1 cellular context compared by ENCODE assay signal in genomic region chr9:98442541-98442940, GRCh38.
TF ChIP-seq lines count a peak whose summit lies in the region.

No MANE protein-coding gene starts in this region.

TF ChIP-seq in H1, 55 proteins besides CTCF, POLR2A, EP300 and RAD21 (continued from another document):
- TF ChIP-seq CHD7 (IDR thresholded peaks at IDR 0.05; ENCODE audit: insufficient replicate concordance, low read length) (no peak), JUN (IDR thresholded peaks at IDR 0.05; ENCODE audit: low read depth, low read length) (no peak), SP2 (IDR thresholded peaks at IDR 0.05; ENCODE audit: low read length) (no peak), CHD2 (IDR thresholded peaks at IDR 0.05; ENCODE audit: low read length) (no peak), ATF2 (IDR thresholded peaks at IDR 0.05; ENCODE audit: low read length) (no peak), MAX (IDR thresholded peaks at IDR 0.05) (no peak), NANOG (IDR thresholded peaks at IDR 0.05; ENCODE audit: insufficient read depth, low read depth, low read length, poor library complexity, severe bottlenecking) (no peak)
TF ChIP-seq in H1: peak in this region for 0.
